In the genomic region with DNA sequence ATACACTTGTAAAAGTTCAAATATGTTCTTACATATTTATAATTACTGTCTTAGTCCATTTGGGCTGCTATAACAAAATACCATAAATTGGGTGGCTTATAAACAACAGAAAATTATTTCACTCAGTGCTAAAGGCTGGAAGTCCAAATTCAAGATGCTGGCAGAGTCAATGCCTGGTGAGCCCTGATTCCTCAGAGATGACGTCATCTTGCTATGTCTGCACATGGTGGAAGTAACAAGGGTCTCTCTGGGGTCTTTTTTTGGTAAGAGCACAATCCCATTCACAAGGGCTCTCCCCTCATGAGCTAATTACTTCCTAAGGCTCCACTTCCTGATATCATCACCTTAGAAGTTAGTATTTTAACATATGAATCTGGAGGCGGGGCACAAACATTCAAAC, we compare ENCODE assay signal across 14 cellular contexts.
DNase-seq lines count a peak whose midpoint lies in the region; ATAC-seq, FAIRE-seq and TF ChIP-seq lines count a peak whose summit lies in the region.
"Had no signal": no experiment of that assay in that cellular context is flagged by ENCODE, and none has a peak within 500 bp of the region (broad histone marks: within the 10 kb centered on the region; RNA-seq: fewer than 3 reads in every experiment).

No MANE protein-coding gene starts in this region.

- H3K36me3 ChIP-seq in HEK293 (ENCODE audit: control insufficient read depth in 2 of 2, insufficient read depth in 1 of 2, low read length in 2 of 2) (no peaks in the 10 kb centered on the region), GM12878 (ENCODE audit: control insufficient read depth in 2 of 2, insufficient read depth in 2 of 2, low read length in 1 of 2) (no peaks in the 10 kb centered on the region), smooth muscle cell (ENCODE audit: low read depth) (no peaks in the 10 kb centered on the region)
- H3K36me3 ChIP-seq: BLaER1 had no signal

- WGBS in GM12878 (ENCODE audit: insufficient coverage, insufficient replicate concordance, low lambda C conversion rate, missing lambda C conversion rate), result 70% methylated on average over 2 of the region's 2 CpGs
- WGBS in smooth muscle cell (ENCODE audit: low lambda C conversion rate), result 86% methylated on average over 2 of the region's 2 CpGs

- SMC1A ChIA-PET in GM12878 (lab: Charles Lee; ENCODE audit: uncharacterized antibody, unreplicated experiment), result no interaction called here

- CTCF ChIA-PET in HEK293 (lab: Yijun Ruan, JAX) (no interaction called here), GM12878 (lab: Yijun Ruan, JAX) (no interaction called here)

- no peaks in the 10 kb centered on the region for H3F3A ChIP-seq in smooth muscle cell (ENCODE audit: low read depth)

- POLR2A ChIA-PET in HEK293 (lab: Yijun Ruan, JAX) (interaction anchor here (1.0 kb wide), 1 partner anchor 108 kb away, joined by 3 read pairs; no protein-coding TSS in a partner anchor), GM12878 (lab: Charles Lee) (no interaction called here)

- no peaks in the 10 kb centered on the region for H4K20me1 ChIP-seq in GM12878 (ENCODE audit: control insufficient read depth, insufficient read depth)
- no peaks in the 10 kb centered on the region for H4K20me1 ChIP-seq in smooth muscle cell (ENCODE audit: low read depth)
- H4K20me1 ChIP-seq: BLaER1 had no signal

- H3K4me1 ChIP-seq in HEK293 (ENCODE audit: control insufficient read depth, insufficient read depth, low read length) (peaks cover 9% of the 10 kb centered on the region), GM12878 (ENCODE audit: control insufficient read depth, insufficient read depth, low read length) (no peaks in the 10 kb centered on the region), foreskin keratinocyte (peaks cover 4% of the 10 kb centered on the region), smooth muscle cell (ENCODE audit: low read depth) (peaks cover 4% of the 10 kb centered on the region)

- BruUV-seq in GM12878 (replicated peaks; lab: Mats Ljungman, UMichigan), result no TSS peak

- H3K4me3 ChIP-seq in HEK293 (ENCODE audit: low read depth, low read length), result no peak overlapping the region
- H3K4me3 ChIP-seq in GM12878, result no peak overlapping the region
- no peak overlapping the region for H3K4me3 ChIP-seq in smooth muscle cell
- H3K4me3 ChIP-seq: BLaER1, GM23338 had no signal

- no peak for TF ChIP-seq POLR2A in GM12878 (IDR thresholded peaks at IDR 0.05; ENCODE audit: low read depth, low read length)

- no peak for TF ChIP-seq RAD21 in GM12878 (IDR thresholded peaks at IDR 0.05; ENCODE audit: insufficient read depth, low read depth, low read length)

- H3K79me2 ChIP-seq in GM12878 (ENCODE audit: control insufficient read depth, insufficient read depth, low read length), result no peaks in the 10 kb centered on the region
- H3K79me2 ChIP-seq in smooth muscle cell (ENCODE audit: low read depth), result no peaks in the 10 kb centered on the region

- RAD21 ChIA-PET in GM12878 (lab: Charles Lee; ENCODE audit: unreplicated experiment), result no interaction called here

- H3K9me3 ChIP-seq in HEK293 (ENCODE audit: control insufficient read depth, insufficient read depth, low read depth, low read length) (no peaks in the 10 kb centered on the region), GM12878 (replicated peaks; ENCODE audit: control insufficient read depth, insufficient read depth, low read length) (no peaks in the 10 kb centered on the region; the same call in 2 of the 3 replicates), smooth muscle cell (replicated peaks; ENCODE audit: low read depth) (no peaks in the 10 kb centered on the region)
- H3K9me3 ChIP-seq: BLaER1 had no signal

- no peak for FAIRE-seq in GM12878 (lab: Jason Lieb, UNC)

- in situ Hi-C loops in GM12878 (cut with MboI), result no loop called here

- ATAC-seq in GM12878 (no peak), foreskin keratinocyte (no peak), left ventricle myocardium superior (no peak)
- ATAC-seq: GM23338 had no signal

- H3K9ac ChIP-seq in GM12878 (ENCODE audit: control insufficient read depth, insufficient read depth, low read length) (no peak overlapping the region), smooth muscle cell (ENCODE audit: low read depth) (no peak overlapping the region)
- H3K9ac ChIP-seq: BLaER1 had no signal

- TF ChIP-seq CTCF in HEK293 (tag by site-specific recombination; IDR thresholded peaks at IDR 0.05) (no peak), GM12878 (IDR thresholded peaks at IDR 0.05 in 2 of 3, conservative IDR thresholded peaks at IDR 0.05 in 1 of 3; ENCODE audit: control insufficient read depth in 2 of 3, extremely low read depth in 1 of 3, insufficient read depth in 1 of 3, low read depth in 3 of 3, low read length in 3 of 3) (no peak), foreskin keratinocyte (conservative IDR thresholded peaks at IDR 0.05) (no peak), smooth muscle cell (IDR thresholded peaks at IDR 0.05; ENCODE audit: borderline replicate concordance, insufficient read depth, poor library complexity, severe bottlenecking) (no peak)

- H3K27ac ChIP-seq in HEK293 (ENCODE audit: extremely low read depth, low read depth, low read length) (no peak overlapping the region), GM12878 (ENCODE audit: control insufficient read depth, insufficient read depth) (no peak overlapping the region), foreskin keratinocyte (peak overlapping the region; percentile 12), smooth muscle cell (ENCODE audit: low read depth) (peak overlapping the region; percentile 37)
- H3K27ac ChIP-seq: BLaER1 had no signal

- DNase-seq in GM12878 (ENCODE audit: low read depth, low spot score) (no peak), foreskin keratinocyte (no peak), smooth muscle cell (lab: John Stamatoyannopoulos, UW; ENCODE audit: unreplicated experiment) (no peak), left ventricle myocardium superior (no peak), activated gamma-delta T cell treated with Interleukin-2 at 50 U/mL for 16 hours (no peak), NCI-H2107 (lab: John Stamatoyannopoulos, UW) (no peak)
- DNase-seq: 8988T; CD4-positive, alpha-beta memory T cell; DMS79; GDM1; H9 had no signal

- H3K27me3 ChIP-seq in GM12878 (replicated peaks in 1 of 2; ENCODE audit: control insufficient read depth in 2 of 2, insufficient read depth in 2 of 2, low read length in 1 of 2) (no peaks in the 10 kb centered on the region), foreskin keratinocyte (no peaks in the 10 kb centered on the region), smooth muscle cell (ENCODE audit: low read depth) (no peaks in the 10 kb centered on the region)
- H3K27me3 ChIP-seq: BLaER1 had no signal

- no peak for TF ChIP-seq EP300 in GM12878 (IDR thresholded peaks at IDR 0.05; ENCODE audit: borderline replicate concordance in 1 of 2, control insufficient read depth in 1 of 2, low read depth in 2 of 2, low read length in 2 of 2)

- H3K4me2 ChIP-seq in GM12878 (ENCODE audit: control insufficient read depth, insufficient read depth), result no peak overlapping the region
- H3K4me2 ChIP-seq in smooth muscle cell, result no peak overlapping the region
- H3K4me2 ChIP-seq: BLaER1, GM23338 had no signal

- no peak overlapping the region for H2AFZ ChIP-seq in GM12878 (ENCODE audit: control insufficient read depth, low read depth, low read length)
- H2AFZ ChIP-seq in smooth muscle cell (ENCODE audit: low read depth), result no peak overlapping the region
- H2AFZ ChIP-seq: GM23338 had no signal

- intact Hi-C loops in GM12878 (cut with micrococcal nuclease; ENCODE audit: unreplicated experiment), result no loop called here
- intact Hi-C loops in left ventricle myocardium superior (cut with micrococcal nuclease), result no loop called here

TF ChIP-seq in HEK293, 187 proteins besides CTCF, POLR2A, EP300 and RAD21:
- TF ChIP-seq ZBTB21 (tag by site-specific recombination; IDR thresholded peaks at IDR 0.05) (no peak), ZNF548 (tag by site-specific recombination; IDR thresholded peaks at IDR 0.05) (peak; percentile 52; the same call in 1 of the 2 replicates)
- TF ChIP-seq, protein P1, sequence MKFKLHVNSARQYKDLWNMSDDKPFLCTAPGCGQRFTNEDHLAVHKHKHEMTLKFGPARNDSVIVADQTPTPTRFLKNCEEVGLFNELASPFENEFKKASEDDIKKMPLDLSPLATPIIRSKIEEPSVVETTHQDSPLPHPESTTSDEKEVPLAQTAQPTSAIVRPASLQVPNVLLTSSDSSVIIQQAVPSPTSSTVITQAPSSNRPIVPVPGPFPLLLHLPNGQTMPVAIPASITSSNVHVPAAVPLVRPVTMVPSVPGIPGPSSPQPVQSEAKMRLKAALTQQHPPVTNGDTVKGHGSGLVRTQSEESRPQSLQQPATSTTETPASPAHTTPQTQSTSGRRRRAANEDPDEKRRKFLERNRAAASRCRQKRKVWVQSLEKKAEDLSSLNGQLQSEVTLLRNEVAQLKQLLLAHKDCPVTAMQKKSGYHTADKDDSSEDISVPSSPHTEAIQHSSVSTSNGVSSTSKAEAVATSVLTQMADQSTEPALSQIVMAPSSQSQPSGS (tag by site-specific recombination; IDR thresholded peaks at IDR 0.05; ENCODE audit: low read depth), result peak; percentile 56

TF ChIP-seq in GM12878, 131 proteins besides CTCF, POLR2A, EP300 and RAD21:
- TF ChIP-seq ATF7 (IDR thresholded peaks at IDR 0.05; ENCODE audit: low read depth), result 0 out of 2 replicates have a peak, but pooled peaks have one; percentile 33
- TF ChIP-seq TCF12 (IDR thresholded peaks at IDR 0.05; ENCODE audit: low read depth, low read length), result no peak

Comparison
In these comparisons a context has a peak if more than half of its experiments do, and no peak if none do; other contexts are left out.
1. H3K27ac ChIP-seq: peak in foreskin keratinocyte (single experiment) and smooth muscle cell (single experiment); none in HEK293 (single experiment) and GM12878 (single experiment).